Comparison of ENCODE assay signal across 2 cellular contexts in genomic region chrX:114095789-114096188, GRCh38.
TF ChIP-seq lines count a peak whose summit lies in the region.

No MANE protein-coding gene starts in this region.

TF ChIP-seq in HepG2, 621 proteins besides CTCF, POLR2A, EP300 and RAD21:
- TF ChIP-seq, protein P1, sequence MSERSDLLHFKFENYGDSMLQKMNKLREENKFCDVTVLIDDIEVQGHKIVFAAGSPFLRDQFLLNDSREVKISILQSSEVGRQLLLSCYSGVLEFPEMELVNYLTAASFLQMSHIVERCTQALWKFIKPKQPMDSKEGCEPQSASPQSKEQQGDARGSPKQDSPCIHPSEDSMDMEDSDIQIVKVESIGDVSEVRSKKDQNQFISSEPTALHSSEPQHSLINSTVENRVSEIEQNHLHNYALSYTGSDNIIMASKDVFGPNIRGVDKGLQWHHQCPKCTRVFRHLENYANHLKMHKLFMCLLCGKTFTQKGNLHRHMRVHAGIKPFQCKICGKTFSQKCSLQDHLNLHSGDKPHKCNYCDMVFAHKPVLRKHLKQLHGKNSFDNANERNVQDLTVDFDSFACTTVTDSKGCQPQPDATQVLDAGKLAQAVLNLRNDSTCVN (CRISPR knock-in tag; IDR thresholded peaks at IDR 0.05; ENCODE audit: borderline replicate concordance): no peak
- TF ChIP-seq NFE2 (CRISPR knock-in tag; IDR thresholded peaks at IDR 0.05) (no peak), MAFF (IDR thresholded peaks at IDR 0.05; ENCODE audit: low read depth, low read length) (peak; percentile 43; the same call in 1 of the 2 replicates), MAFK (conservative IDR thresholded peaks at IDR 0.05 in 1 of 2, IDR thresholded peaks at IDR 0.05 in 1 of 2; ENCODE audit: low read length in 2 of 2) (peak in 1 of 2 experiments; percentile 57; a peak in 2 of 4 replicates), ZNF24 (IDR thresholded peaks at IDR 0.05) (no peak), NPAS2 (CRISPR knock-in tag; IDR thresholded peaks at IDR 0.05; ENCODE audit: borderline replicate concordance) (no peak), PAF1 (CRISPR knock-in tag; IDR thresholded peaks at IDR 0.05) (no peak)
- TF ChIP-seq, protein P2, sequence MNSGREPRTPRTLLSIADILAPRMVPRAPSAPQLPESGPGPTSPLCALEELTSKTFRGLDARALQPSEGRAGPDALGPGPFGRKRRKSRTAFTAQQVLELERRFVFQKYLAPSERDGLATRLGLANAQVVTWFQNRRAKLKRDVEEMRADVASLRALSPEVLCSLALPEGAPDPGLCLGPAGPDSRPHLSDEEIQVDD (CRISPR knock-in tag; IDR thresholded peaks at IDR 0.05; ENCODE audit: borderline replicate concordance): no peak

TF ChIP-seq in H1, 55 proteins besides CTCF, POLR2A, EP300 and RAD21:
- no peak for TF ChIP-seq BRCA1 (IDR thresholded peaks at IDR 0.05; ENCODE audit: low read depth, low read length)
- TF ChIP-seq TAF7 (optimal IDR thresholded peaks at IDR 0.05; ENCODE audit: borderline replicate concordance, low read depth, low read length): no peak
- TF ChIP-seq, protein P3, sequence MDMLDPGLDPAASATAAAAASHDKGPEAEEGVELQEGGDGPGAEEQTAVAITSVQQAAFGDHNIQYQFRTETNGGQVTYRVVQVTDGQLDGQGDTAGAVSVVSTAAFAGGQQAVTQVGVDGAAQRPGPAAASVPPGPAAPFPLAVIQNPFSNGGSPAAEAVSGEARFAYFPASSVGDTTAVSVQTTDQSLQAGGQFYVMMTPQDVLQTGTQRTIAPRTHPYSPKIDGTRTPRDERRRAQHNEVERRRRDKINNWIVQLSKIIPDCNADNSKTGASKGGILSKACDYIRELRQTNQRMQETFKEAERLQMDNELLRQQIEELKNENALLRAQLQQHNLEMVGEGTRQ (IDR thresholded peaks at IDR 0.05; ENCODE audit: low read length): no peak
- no peak for TF ChIP-seq CBX8 (IDR thresholded peaks at IDR 0.05; ENCODE audit: borderline replicate concordance, low read depth, low read length)
